In the genomic region with DNA sequence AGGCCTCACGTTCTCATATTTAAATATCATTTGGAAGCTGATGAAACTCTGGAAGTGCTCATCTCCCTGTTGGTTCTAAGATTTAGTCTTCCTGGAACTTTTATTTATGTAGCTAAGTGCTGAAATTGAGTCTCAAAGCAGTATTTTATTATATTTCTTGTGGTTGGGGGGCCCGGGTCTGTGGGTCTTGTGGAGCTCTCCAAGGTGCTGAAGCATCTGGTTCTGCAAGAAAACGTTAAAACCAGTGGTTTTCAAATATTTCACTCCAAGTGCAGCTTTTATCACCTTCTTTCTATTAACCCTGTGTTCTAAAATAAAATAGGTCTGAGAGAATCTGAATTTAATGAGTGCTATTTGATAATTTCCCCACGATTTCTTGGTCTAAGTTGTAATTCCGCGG, we compare ENCODE assay signal across 1 cellular context.
TF ChIP-seq lines count a peak whose summit lies in the region.

No MANE protein-coding gene starts in this region.

TF ChIP-seq in HepG2, 621 proteins besides CTCF, POLR2A, EP300 and RAD21 (continued from another document):
- TF ChIP-seq DMTF1 (CRISPR knock-in tag; IDR thresholded peaks at IDR 0.05): no peak
- TF ChIP-seq EHMT2 (IDR thresholded peaks at IDR 0.05; ENCODE audit: borderline replicate concordance, low read depth, low read length): 0 out of 2 replicates have a peak, but pooled peaks have one; percentile 42
- no peak for TF ChIP-seq ZNF709 (CRISPR knock-in tag; IDR thresholded peaks at IDR 0.05)
- TF ChIP-seq IKZF5 (CRISPR knock-in tag; IDR thresholded peaks at IDR 0.05): no peak
- TF ChIP-seq MBD4 (IDR thresholded peaks at IDR 0.05; ENCODE audit: borderline replicate concordance, low read length): no peak
- TF ChIP-seq TSC22D2 (CRISPR knock-in tag; IDR thresholded peaks at IDR 0.05; ENCODE audit: borderline replicate concordance): no peak
- TF ChIP-seq ZFP1 (CRISPR knock-in tag; IDR thresholded peaks at IDR 0.05): no peak
